In genomic region chr4:41590591-41590990, GRCh38 we compare ENCODE assay signal across 14 cellular contexts. TPM values are rescaled to one million over a fixed set of nuclear protein-coding genes. Genes with fewer than 3 reads are reported as not detected.
DNase-seq lines count a peak whose midpoint lies in the region; ATAC-seq lines count a peak whose summit lies in the region.
"Had no signal": no experiment of that assay in that cellular context is flagged by ENCODE, and none has a peak within 500 bp of the region (broad histone marks: within the 10 kb centered on the region; RNA-seq: fewer than 3 reads in every experiment).

No MANE protein-coding gene starts in this region.

- H3K4me1 ChIP-seq in neuronal stem cell (ENCODE audit: control insufficient read depth in 2 of 2, insufficient read depth in 1 of 2, low read depth in 1 of 2, low read length in 2 of 2) = peaks cover 9 to 14% of the 10 kb centered on the region in 2 donors

- H2AFZ ChIP-seq in neuronal stem cell (ENCODE audit: low read length) = peak overlapping the region; percentile 47

- WGBS in neuronal stem cell (ENCODE audit: extremely low coverage in 2 of 2, insufficient read length in 2 of 2, insufficient replicate concordance in 1 of 2), 2 donors = no CpG with 5 or more reads among the region's 3 CpGs

- H3K27me3 ChIP-seq in neuronal stem cell (ENCODE audit: control insufficient read depth in 3 of 3, insufficient read depth in 3 of 3, low read depth in 1 of 3, low read length in 3 of 3) = no peaks in the 10 kb centered on the region
- H3K27me3 ChIP-seq: upper lobe of left lung had no signal

- peak; percentile 67 for DNase-seq in Daoy (ENCODE audit: low read depth)
- peak; percentile 54 for DNase-seq in NCI-H2196 treated with DMSO at 0.1 percent for 48 hours (lab: John Stamatoyannopoulos, UW; ENCODE audit: unreplicated experiment)
- DNase-seq in cerebellar cortex (ENCODE audit: low spot score) = peak; percentile 71
- DNase-seq in neuronal stem cell (ENCODE audit: low spot score) = no peak
- no peak for DNase-seq in activated naive CD4-positive, alpha-beta T cell treated with anti-CD3 and anti-CD28 coated beads, Interleukin-2, amount 50 U/mL, for 72 hours (ENCODE audit: low spot score in 2 of 2)
- no peak for DNase-seq in NCI-H2227 (lab: John Stamatoyannopoulos, UW; ENCODE audit: unreplicated experiment)
- DNase-seq: activated CD8-positive, alpha-beta memory T cell treated with anti-CD3 and anti-CD28 coated beads for 24 hours; GF-D8; lower lobe of right lung had no signal

- no peak overlapping the region for H3K4ac ChIP-seq in neuronal stem cell (ENCODE audit: low read length)

- H3K9me3 Mint-ChIP-seq in activated naive CD4-positive, alpha-beta T cell treated with anti-CD3 and anti-CD28 coated beads, Interleukin-2, amount 50 U/mL, for 72 hours = peaks cover 0 to 4% of the 10 kb centered on the region in 2 donors

- H3K27ac ChIP-seq in neuronal stem cell (replicated peaks; ENCODE audit: low read length) = no peak overlapping the region
- H3K27ac ChIP-seq: HL-60, lower lobe of right lung had no signal

- no peak overlapping the region for H2BK5ac ChIP-seq in neuronal stem cell (ENCODE audit: low read length)

- H4K8ac ChIP-seq in neuronal stem cell (ENCODE audit: low read depth, low read length) = no peak overlapping the region

- no peaks in the 10 kb centered on the region for H3K36me3 Mint-ChIP-seq in activated naive CD4-positive, alpha-beta T cell treated with anti-CD3 and anti-CD28 coated beads, Interleukin-2, amount 50 U/mL, for 72 hours

- no peak overlapping the region for H3K9ac ChIP-seq in neuronal stem cell (ENCODE audit: low read depth, low read length, poor library complexity)

- no peak overlapping the region for H2AK5ac ChIP-seq in neuronal stem cell (ENCODE audit: low read depth, low read length)

- H2BK15ac ChIP-seq in neuronal stem cell (ENCODE audit: low read length) = no peak overlapping the region

- no peak overlapping the region for H2BK12ac ChIP-seq in neuronal stem cell (ENCODE audit: low read length)

- no peaks in the 10 kb centered on the region for H3K36me3 ChIP-seq in neuronal stem cell (replicated peaks in 1 of 2; ENCODE audit: control insufficient read depth in 2 of 2, insufficient read depth in 2 of 2, low read length in 2 of 2)
- H3K36me3 ChIP-seq: lower lobe of right lung, upper lobe of left lung had no signal

- H3K4me2 ChIP-seq in neuronal stem cell (ENCODE audit: insufficient read depth, low read length, poor library complexity, severe bottlenecking) = no peak overlapping the region

- no peak overlapping the region for H3K14ac ChIP-seq in neuronal stem cell (ENCODE audit: low read length)

- no peaks in the 10 kb centered on the region for H3K9me3 ChIP-seq in neuronal stem cell (replicated peaks in 1 of 2; ENCODE audit: control insufficient read depth in 2 of 2, insufficient read depth in 1 of 2, low read depth in 1 of 2, low read length in 2 of 2)
- H3K9me3 ChIP-seq: lower lobe of right lung, upper lobe of left lung had no signal

- H2BK120ac ChIP-seq in neuronal stem cell (ENCODE audit: low read depth, low read length) = no peak overlapping the region

- no peaks in the 10 kb centered on the region for H3K79me1 ChIP-seq in neuronal stem cell (ENCODE audit: low read depth, low read length)

- H3K23ac ChIP-seq in neuronal stem cell (ENCODE audit: low read depth, low read length, poor library complexity) = no peak overlapping the region

- H4K91ac ChIP-seq in neuronal stem cell (ENCODE audit: low read depth, low read length, poor library complexity) = no peak overlapping the region

- ATAC-seq in HG03460 (IDR thresholded peaks at IDR 0.05; ENCODE audit: unreplicated experiment) (no peak), GM19351 (IDR thresholded peaks at IDR 0.05; ENCODE audit: unreplicated experiment) (no peak)
- no peak for ATAC-seq in activated naive CD4-positive, alpha-beta T cell treated with anti-CD3 and anti-CD28 coated beads, Interleukin-2, amount 50 U/mL, for 72 hours
- ATAC-seq: HCT116 had no signal

- H3K18ac ChIP-seq in neuronal stem cell (ENCODE audit: low read length) = no peak overlapping the region

- no peak overlapping the region for H3K27ac Mint-ChIP-seq in activated naive CD4-positive, alpha-beta T cell treated with anti-CD3 and anti-CD28 coated beads, Interleukin-2, amount 50 U/mL, for 72 hours

- no peak overlapping the region for H3K4me3 ChIP-seq in neuronal stem cell (ENCODE audit: low read length in 2 of 2)
- H3K4me3 ChIP-seq: lower lobe of right lung, upper lobe of left lung had no signal

RNA-seq across cellular contexts. Expression of gene LIMCH1, which starts 52.6 kb away (rescaled TPM):
- total RNA-seq in Daoy (2014; rRNA removed; shearing (Covaris generic)) = 30.2 and 40.7 TPM in 2 replicates
- polyA plus RNA-seq in neuronal stem cell (2013, experiment 1 of 2) = 10.0 TPM
- 9.6 TPM for polyA plus RNA-seq in neuronal stem cell (2013, experiment 2 of 2)
- total RNA-seq in activated naive CD4-positive, alpha-beta T cell treated with anti-CD3 and anti-CD28 coated beads, Interleukin-2, amount 50 U/mL, for 72 hours = not detected

Comparison
In these comparisons a context has a peak if more than half of its experiments do, and no peak if none do; other contexts are left out.
1. DNase-seq: peak in Daoy (single experiment), NCI-H2196 treated with DMSO at 0.1 percent for 48 hours (single experiment) and cerebellar cortex (single experiment); none in neuronal stem cell (single experiment), activated naive CD4-positive, alpha-beta T cell treated with anti-CD3 and anti-CD28 coated beads, Interleukin-2, amount 50 U/mL, for 72 hours (0 of 2) and NCI-H2227 (single experiment).
2. RNA of gene LIMCH1, which starts 52.6 kb away (total RNA-seq): 30.2 to 40.7 TPM in Daoy; not detected in activated naive CD4-positive, alpha-beta T cell treated with anti-CD3 and anti-CD28 coated beads, Interleukin-2, amount 50 U/mL, for 72 hours; every median in the first group is over 10 times any median in the second.